1 cellular context compared by ENCODE assay signal in the genomic region with DNA sequence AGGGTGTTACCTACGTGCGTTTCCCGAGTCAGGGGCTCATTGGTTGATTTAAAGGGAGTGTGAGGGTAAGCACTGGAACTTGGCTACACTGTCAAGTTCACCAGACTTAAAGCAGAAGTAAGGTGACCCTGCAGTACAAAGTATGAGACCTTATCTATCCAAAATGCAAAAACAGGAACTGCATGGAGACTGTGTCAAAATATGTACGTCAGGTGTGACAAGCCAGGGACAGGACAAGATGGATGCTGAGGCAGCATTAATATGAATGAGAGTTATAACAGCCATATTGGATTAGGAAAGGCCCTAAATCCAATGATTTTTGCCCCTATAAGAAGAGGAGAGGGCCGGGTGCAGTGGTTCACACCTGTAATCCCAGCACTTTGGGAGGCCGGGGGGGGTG.
TF ChIP-seq lines count a peak whose summit lies in the region.

No MANE protein-coding gene starts in this region.

TF ChIP-seq in A549, 52 proteins besides CTCF, POLR2A, EP300 and RAD21:
- peak; percentile 60 for TF ChIP-seq MAFK (IDR thresholded peaks at IDR 0.05; ENCODE audit: partially characterized antibody)
- no peak for TF ChIP-seq TP53 (CRISPR knock-in tag; IDR thresholded peaks at IDR 0.05)
TF ChIP-seq in A549: peak in this region for 1.
